ENCODE assay signal across 21 cellular contexts in genomic region chr15:67444100-67444499, GRCh38.
"Had no signal": no experiment of that assay in that cellular context is flagged by ENCODE, and none has a peak within 500 bp of the region (broad histone marks: within the 10 kb centered on the region; RNA-seq: fewer than 3 reads in every experiment).

No MANE protein-coding gene starts in this region.

- DNase-seq: activated CD4-positive, alpha-beta T cell treated with anti-CD3 and anti-CD28 coated beads, Interleukin-2, amount 10 ng/mL, durations not matched to agents 24 days and 14 days; activated CD8-positive, alpha-beta T cell treated with anti-CD3 and anti-CD28 coated beads for 36 hours; activated naive CD4-positive, alpha-beta T cell; activated naive CD8-positive, alpha-beta T cell treated with anti-CD3 and anti-CD28 coated beads for 36 hours; activated T-cell treated with anti-CD3 and anti-CD28 coated beads, Interleukin-2, amount 50 U/mL, for 1 hour; amniotic stem cell; effector memory CD8-positive, alpha-beta T cell; immature natural killer cell; left ventricle myocardium superior; nephron progenitor cell; nucleus accumbens; posterior cingulate gyrus; retina; spleen; stimulated activated CD4-positive, alpha-beta T cell treated with anti-CD3 and anti-CD28 coated beads, Interleukin-4, amount 100 ng/mL, for 4 hours; T1000; testis; upper lobe of left lung had no signal

- H3K9me3 Mint-ChIP-seq: activated T-helper 17 cell treated with anti-CD3 and anti-CD28 coated beads, Interleukin-2, amount 50 U/mL, for 72 hours; effector memory CD8-positive, alpha-beta T cell; immature natural killer cell had no signal

- H3K27me3 Mint-ChIP-seq: activated CD8-positive, alpha-beta T cell treated with anti-CD3 and anti-CD28 coated beads for 36 hours; activated naive CD8-positive, alpha-beta T cell treated with anti-CD3 and anti-CD28 coated beads for 36 hours; activated T-helper 17 cell treated with anti-CD3 and anti-CD28 coated beads, Interleukin-2, amount 50 U/mL, for 72 hours; effector memory CD8-positive, alpha-beta T cell; stimulated activated memory B cell treated with anti-CD40 and anti-IgM and Interleukin-4, amounts not matched to agents 10 μg/mL and 1 μg/mL and 100 μg/mL, for 72 hours had no signal

- ATAC-seq: activated CD8-positive, alpha-beta T cell treated with anti-CD3 and anti-CD28 coated beads for 36 hours; activated T-helper 17 cell treated with anti-CD3 and anti-CD28 coated beads, Interleukin-2, amount 50 U/mL, for 72 hours; effector memory CD8-positive, alpha-beta T cell; left ventricle myocardium superior; stimulated activated memory B cell treated with anti-CD40 and anti-IgM and Interleukin-4, amounts not matched to agents 10 μg/mL and 1 μg/mL and 100 μg/mL, for 72 hours had no signal

- H3K36me3 ChIP-seq: spleen, upper lobe of left lung had no signal

- H3K4me3 ChIP-seq: spleen, testis, upper lobe of left lung had no signal

- H3K27ac ChIP-seq: epithelial cell of prostate, spleen, testis, upper lobe of left lung had no signal

- H3K27ac Mint-ChIP-seq: activated CD4-positive, alpha-beta T cell treated with anti-CD3 and anti-CD28 coated beads, Interleukin-2, amount 10 ng/mL, durations not matched to agents 24 days and 14 days; activated CD8-positive, alpha-beta T cell treated with anti-CD3 and anti-CD28 coated beads for 36 hours; activated naive CD8-positive, alpha-beta T cell treated with anti-CD3 and anti-CD28 coated beads for 36 hours; activated T-helper 17 cell treated with anti-CD3 and anti-CD28 coated beads, Interleukin-2, amount 50 U/mL, for 72 hours; effector memory CD8-positive, alpha-beta T cell; immature natural killer cell; nephron progenitor cell; stimulated activated memory B cell treated with anti-CD40 and anti-IgM and Interleukin-4, amounts not matched to agents 10 μg/mL and 1 μg/mL and 100 μg/mL, for 72 hours had no signal

- H3K4me1 Mint-ChIP-seq: activated CD4-positive, alpha-beta T cell treated with anti-CD3 and anti-CD28 coated beads, Interleukin-2, amount 10 ng/mL, durations not matched to agents 24 days and 14 days; activated naive CD8-positive, alpha-beta T cell treated with anti-CD3 and anti-CD28 coated beads for 36 hours; activated T-helper 17 cell treated with anti-CD3 and anti-CD28 coated beads, Interleukin-2, amount 50 U/mL, for 72 hours; immature natural killer cell; nephron progenitor cell; stimulated activated memory B cell treated with anti-CD40 and anti-IgM and Interleukin-4, amounts not matched to agents 10 μg/mL and 1 μg/mL and 100 μg/mL, for 72 hours had no signal

- H3K9me3 ChIP-seq: spleen, testis, upper lobe of left lung had no signal

- H3K4me3 Mint-ChIP-seq: activated CD4-positive, alpha-beta T cell treated with anti-CD3 and anti-CD28 coated beads, Interleukin-2, amount 10 ng/mL, durations not matched to agents 24 days and 14 days; activated CD8-positive, alpha-beta T cell treated with anti-CD3 and anti-CD28 coated beads for 36 hours; activated naive CD8-positive, alpha-beta T cell treated with anti-CD3 and anti-CD28 coated beads for 36 hours; activated T-helper 17 cell treated with anti-CD3 and anti-CD28 coated beads, Interleukin-2, amount 50 U/mL, for 72 hours; effector memory CD8-positive, alpha-beta T cell; immature natural killer cell; nephron progenitor cell; stimulated activated memory B cell treated with anti-CD40 and anti-IgM and Interleukin-4, amounts not matched to agents 10 μg/mL and 1 μg/mL and 100 μg/mL, for 72 hours had no signal

- H3K4me1 ChIP-seq: spleen, testis, upper lobe of left lung had no signal

- H3K27me3 ChIP-seq: spleen, testis, upper lobe of left lung had no signal
